ENCODE assay signal across 29 cellular contexts in genomic region chr2:204720874-204721273, GRCh38.
"Had no signal": no experiment of that assay in that cellular context is flagged by ENCODE, and none has a peak within 500 bp of the region (broad histone marks: within the 10 kb centered on the region; RNA-seq: fewer than 3 reads in every experiment).

No MANE protein-coding gene starts in this region.

- H3K9me3 Mint-ChIP-seq: nephron, neural progenitor cell, type B pancreatic cell had no signal

- ATAC-seq: naive thymus-derived CD4-positive, alpha-beta T cell; natural killer cell; psoas muscle; right cardiac atrium; right lobe of liver; stimulated activated memory B cell treated with anti-CD40 and anti-IgM and Interleukin-4, amounts not matched to agents 10 μg/mL and 1 μg/mL and 100 μg/mL, for 72 hours; upper lobe of right lung had no signal

- H3K4me1 Mint-ChIP-seq: naive thymus-derived CD4-positive, alpha-beta T cell; natural killer cell; nephron; stimulated activated memory B cell treated with anti-CD40 and anti-IgM and Interleukin-4, amounts not matched to agents 10 μg/mL and 1 μg/mL and 100 μg/mL, for 72 hours had no signal

- H3K4me2 ChIP-seq: neural progenitor cell had no signal

- H3K4me3 ChIP-seq: neural progenitor cell, ovary, psoas muscle, right lobe of liver, sigmoid colon, suprapubic skin, testis, tibial artery, transverse colon, upper lobe of right lung, uterus had no signal

- H3K36me3 Mint-ChIP-seq: natural killer cell; neural progenitor cell; stimulated activated memory B cell treated with anti-CD40 and anti-IgM and Interleukin-4, amounts not matched to agents 10 μg/mL and 1 μg/mL and 100 μg/mL, for 72 hours had no signal

- H3K27me3 Mint-ChIP-seq: progenitor cell of endocrine pancreas; stimulated activated memory B cell treated with anti-CD40 and anti-IgM and Interleukin-4, amounts not matched to agents 10 μg/mL and 1 μg/mL and 100 μg/mL, for 72 hours; type B pancreatic cell had no signal

- H3K27me3 ChIP-seq: neural progenitor cell, ovary, right lobe of liver, sigmoid colon, suprapubic skin, testis, tibial artery, transverse colon, upper lobe of right lung, uterus had no signal

- H3K4me1 ChIP-seq: neural progenitor cell, parathyroid adenoma, psoas muscle, right lobe of liver, sigmoid colon, suprapubic skin, testis, transverse colon, upper lobe of right lung, uterus had no signal

- H2AFZ ChIP-seq: neural progenitor cell, parathyroid adenoma had no signal

- H3K27ac Mint-ChIP-seq: naive thymus-derived CD4-positive, alpha-beta T cell; natural killer cell; nephron; neural progenitor cell; progenitor cell of endocrine pancreas; stimulated activated memory B cell treated with anti-CD40 and anti-IgM and Interleukin-4, amounts not matched to agents 10 μg/mL and 1 μg/mL and 100 μg/mL, for 72 hours; stimulated activated naive CD8-positive, alpha-beta T cell treated with anti-CD3 and anti-CD28 coated beads, Interleukin-15, Interleukin-2, amounts not matched to agents 100 ng/mL and 50 ng/mL, for 24 hours; type B pancreatic cell had no signal

- H3K4me3 Mint-ChIP-seq: naive thymus-derived CD4-positive, alpha-beta T cell; natural killer cell; nephron; neural progenitor cell; stimulated activated memory B cell treated with anti-CD40 and anti-IgM and Interleukin-4, amounts not matched to agents 10 μg/mL and 1 μg/mL and 100 μg/mL, for 72 hours; stimulated activated naive CD8-positive, alpha-beta T cell treated with anti-CD3 and anti-CD28 coated beads, Interleukin-15, Interleukin-2, amounts not matched to agents 100 ng/mL and 50 ng/mL, for 24 hours; type B pancreatic cell had no signal

- H3K27ac ChIP-seq: neural progenitor cell, ovary, parathyroid adenoma, psoas muscle, right lobe of liver, sigmoid colon, suprapubic skin, testis, tibial artery, transverse colon, upper lobe of right lung, uterus had no signal

- DNase-seq: naive thymus-derived CD4-positive, alpha-beta T cell; natural killer cell; occipital lobe; ovary; posterior cingulate gyrus; psoas muscle; right cardiac atrium; right lobe of liver; sigmoid colon; small intestine; stimulated activated CD4-positive, alpha-beta T cell treated with anti-CD3 and anti-CD28 coated beads, Interleukin-15, amount 100 ng/mL, for 24 hours; stimulated activated CD4-positive, alpha-beta T cell treated with anti-CD3 and anti-CD28 coated beads, Interleukin-2, amount 100 ng/mL, for 24 hours; stimulated activated CD4-positive, alpha-beta T cell treated with anti-CD3 and anti-CD28 coated beads, Interleukin-2, amount 100 ng/mL, for 48 hours; stimulated activated CD4-positive, alpha-beta T cell treated with anti-CD3 and anti-CD28 coated beads, Interleukin-4, amount 100 ng/mL, for 24 hours; stimulated activated naive CD4-positive, alpha-beta T cell; substantia nigra; testis; tibial artery; transverse colon; upper lobe of right lung; uterus had no signal

- H3K36me3 ChIP-seq: neural progenitor cell, ovary, right lobe of liver, sigmoid colon, suprapubic skin, tibial artery, transverse colon, upper lobe of right lung, uterus had no signal
